In genomic region chr20:16563066-16563806, GRCh38 we compare ENCODE assay signal across 1 cellular context.
TF ChIP-seq lines count a peak whose summit lies in the region.

No MANE protein-coding gene starts in this region.

TF ChIP-seq in GM23338, 12 proteins besides CTCF, POLR2A, EP300 and RAD21 (continued from another document):
- TF ChIP-seq ETS1 (IDR thresholded peaks at IDR 0.05) (no peak), REST (IDR thresholded peaks at IDR 0.05; ENCODE audit: unreplicated experiment) (no peak), NANOG (IDR thresholded peaks at IDR 0.05; ENCODE audit: borderline replicate concordance) (no peak), ZNF114 (CRISPR knock-in tag; IDR thresholded peaks at IDR 0.05) (no peak)
